ENCODE assay signal across 28 cellular contexts in genomic region chr7:140883378-140883777, GRCh38.
"Had no signal": no experiment of that assay in that cellular context is flagged by ENCODE, and none has a peak within 500 bp of the region (broad histone marks: within the 10 kb centered on the region; RNA-seq: fewer than 3 reads in every experiment).

No MANE protein-coding gene starts in this region.

- H3K4me1 Mint-ChIP-seq: nephron had no signal

- H3K27me3 ChIP-seq: breast epithelium, esophagus squamous epithelium, heart right ventricle, neutrophil, right atrium auricular region, stomach, tibial artery, upper lobe of right lung had no signal

- H2AFZ ChIP-seq: parathyroid adenoma had no signal

- H3K4me2 ChIP-seq: smooth muscle cell had no signal

- H3K4me3 ChIP-seq: breast epithelium, esophagus squamous epithelium, heart right ventricle, left ventricle myocardium inferior, lung, mucosa of descending colon, right atrium auricular region, smooth muscle cell, stomach, tibial artery, upper lobe of right lung had no signal

- H3K27me3 Mint-ChIP-seq: activated CD8-positive, alpha-beta T cell treated with anti-CD3 and anti-CD28 coated beads for 36 hours; dendritic cell treated with granulocyte-macrophage colony-stimulating factor and Interleukin-4, amounts not matched to agents 40 ng/mL and 50 ng/mL, for 4 days; stimulated activated memory B cell treated with anti-CD40 and anti-IgM and Interleukin-4, amounts not matched to agents 10 μg/mL and 1 μg/mL and 100 μg/mL, for 72 hours had no signal

- H3K9me3 Mint-ChIP-seq: dendritic cell treated with granulocyte-macrophage colony-stimulating factor and Interleukin-4, amounts not matched to agents 40 ng/mL and 50 ng/mL, for 4 days had no signal

- H3K9ac ChIP-seq: parathyroid adenoma had no signal

- H3K27ac ChIP-seq: breast epithelium, esophagus squamous epithelium, heart right ventricle, left ventricle myocardium inferior, neutrophil, parathyroid adenoma, right atrium auricular region, stomach, tibial artery, upper lobe of right lung had no signal

- H3K4me3 Mint-ChIP-seq: activated CD8-positive, alpha-beta T cell treated with anti-CD3 and anti-CD28 coated beads for 36 hours; activated T-cell treated with anti-CD3 and anti-CD28 coated beads, Interleukin-2, amount 50 U/mL, for 72 hours; dendritic cell treated with granulocyte-macrophage colony-stimulating factor and Interleukin-4, amounts not matched to agents 40 ng/mL and 50 ng/mL, for 4 days; nephron; stimulated activated memory B cell treated with anti-CD40 and anti-IgM and Interleukin-4, amounts not matched to agents 10 μg/mL and 1 μg/mL and 100 μg/mL, for 72 hours had no signal

- H3K9me3 ChIP-seq: breast epithelium, esophagus squamous epithelium, mucosa of descending colon, neutrophil, right atrium auricular region, stomach, tibial artery, upper lobe of right lung had no signal

- DNase-seq: activated CD4-positive, alpha-beta T cell treated with anti-CD3 and anti-CD28 coated beads for 1 hour; activated CD4-positive, alpha-beta T cell treated with anti-CD3 and anti-CD28 coated beads, Interleukin-2, amount 50 U/mL, for 1 hour; activated CD8-positive, alpha-beta T cell treated with anti-CD3 and anti-CD28 coated beads for 36 hours; activated naive CD4-positive, alpha-beta T cell; activated T-cell treated with anti-CD3 and anti-CD28 coated beads, Interleukin-2, amount 50 U/mL, for 72 hours; central memory CD4-positive, alpha-beta T cell; esophagus squamous epithelium; foreskin melanocyte; heart right ventricle; left ventricle myocardium inferior; mucosa of descending colon; stimulated activated CD4-positive, alpha-beta T cell treated with anti-CD3 and anti-CD28 coated beads, Interleukin-1b, Interleukin-23, amount 100 ng/mL, for 48 hours; stimulated activated CD4-positive, alpha-beta T cell treated with anti-CD3 and anti-CD28 coated beads, Interleukin-4, amount 100 ng/mL, for 4 hours; stimulated activated CD8-positive, alpha-beta memory T cell treated with anti-CD3 and anti-CD28 coated beads, Interleukin-4, amount 100 ng/mL, for 48 hours; stomach; T-helper 2 cell; tibial artery; upper lobe of right lung had no signal

- H3K4me1 ChIP-seq: breast epithelium, esophagus squamous epithelium, parathyroid adenoma, upper lobe of right lung had no signal

- ATAC-seq: activated CD8-positive, alpha-beta T cell treated with anti-CD3 and anti-CD28 coated beads for 36 hours; activated naive CD4-positive, alpha-beta T cell treated with anti-CD3 and anti-CD28 coated beads, Interleukin-2, amount 50 U/mL, for 72 hours; activated T-cell treated with anti-CD3 and anti-CD28 coated beads, Interleukin-2, amount 50 U/mL, for 72 hours; heart right ventricle; mucosa of descending colon; stimulated activated memory B cell treated with anti-CD40 and anti-IgM and Interleukin-4, amounts not matched to agents 10 μg/mL and 1 μg/mL and 100 μg/mL, for 72 hours; upper lobe of right lung had no signal

- H3K36me3 ChIP-seq: breast epithelium, esophagus squamous epithelium, heart right ventricle, left ventricle myocardium inferior, neutrophil, right atrium auricular region, stomach, tibial artery, upper lobe of right lung had no signal
